In genomic region chr11:41955635-41956400, GRCh38 we compare ENCODE assay signal across 18 cellular contexts.
DNase-seq lines count a peak whose midpoint lies in the region; ATAC-seq and TF ChIP-seq lines count a peak whose summit lies in the region.
"Had no signal": no experiment of that assay in that cellular context is flagged by ENCODE, and none has a peak within 500 bp of the region (broad histone marks: within the 10 kb centered on the region; RNA-seq: fewer than 3 reads in every experiment).

No MANE protein-coding gene starts in this region.

- intact Hi-C loops in Right ventricle myocardium inferior (cut with DNase I): no loop called here
- intact Hi-C loops in left ventricle myocardium superior (cut with micrococcal nuclease): no loop called here
- intact Hi-C loops in spleen (cut with DNase I; ENCODE audit: low total_unique reads): no loop called here

- DNase-seq in Right ventricle myocardium inferior (ENCODE audit: missing footprints) (peak; percentile 37), left ventricle myocardium superior (no peak), islet precursor cell (peak; percentile 81), spleen (peak; percentile 56), GM19238 (ENCODE audit: insufficient read length, low spot score) (no peak), glomerular visceral epithelial cell (ENCODE audit: extremely low spot score) (no peak)
- DNase-seq in activated T-cell treated with anti-CD3 and anti-CD28 coated beads, Interleukin-2, amount 50 U/mL, for 24 hours: no peak
- DNase-seq: 8988T; CD4-positive, alpha-beta memory T cell; DMS153; DMS79; GOT3; H9 had no signal

- no peak overlapping the region for H3K4me3 ChIP-seq in spleen
- H3K4me3 ChIP-seq: BLaER1, GM12878 had no signal

- no peak for TF ChIP-seq CTCF in spleen (IDR thresholded peaks at IDR 0.05 in 8 of 11, conservative IDR thresholded peaks at IDR 0.05 in 3 of 11)

- H3K36me3 ChIP-seq in spleen: no peaks in the 10 kb centered on the region
- H3K36me3 ChIP-seq: BLaER1 had no signal

- no peaks in the 10 kb centered on the region for H3K27me3 Mint-ChIP-seq in activated T-cell treated with anti-CD3 and anti-CD28 coated beads, Interleukin-2, amount 50 U/mL, for 24 hours
- H3K27me3 Mint-ChIP-seq: CD4-positive, alpha-beta memory T cell; IgD-negative memory B cell had no signal

- H3K9me3 ChIP-seq in spleen: peaks cover 0 to 37% (median 15%) of the 10 kb centered on the region in 8 donors
- H3K9me3 ChIP-seq: BLaER1 had no signal

- no peaks in the 10 kb centered on the region for H3K27me3 ChIP-seq in spleen (replicated peaks in 1 of 7)
- H3K27me3 ChIP-seq: BLaER1 had no signal

- H3K4me1 Mint-ChIP-seq in activated T-cell treated with anti-CD3 and anti-CD28 coated beads, Interleukin-2, amount 50 U/mL, for 24 hours (ENCODE audit: low read depth): no peaks in the 10 kb centered on the region
- H3K4me1 Mint-ChIP-seq: CD14-positive monocyte; CD4-positive, alpha-beta memory T cell; IgD-negative memory B cell had no signal

- ATAC-seq in Right ventricle myocardium inferior (no peak), left ventricle myocardium superior (no peak)
- ATAC-seq: GM12878, HepG2 had no signal

- no peak for TF ChIP-seq POLR2A in spleen (IDR thresholded peaks at IDR 0.05)

- H3K4me3 Mint-ChIP-seq in activated T-cell treated with anti-CD3 and anti-CD28 coated beads, Interleukin-2, amount 50 U/mL, for 24 hours: no peak overlapping the region
- H3K4me3 Mint-ChIP-seq: CD14-positive monocyte; CD4-positive, alpha-beta memory T cell; H9; IgD-negative memory B cell had no signal

- no peaks in the 10 kb centered on the region for H3K36me3 Mint-ChIP-seq in activated T-cell treated with anti-CD3 and anti-CD28 coated beads, Interleukin-2, amount 50 U/mL, for 24 hours (ENCODE audit: low read depth)
- H3K36me3 Mint-ChIP-seq: CD14-positive monocyte; CD4-positive, alpha-beta memory T cell; IgD-negative memory B cell had no signal

- peaks cover 26% of the 10 kb centered on the region for H3K9me3 Mint-ChIP-seq in activated T-cell treated with anti-CD3 and anti-CD28 coated beads, Interleukin-2, amount 50 U/mL, for 24 hours

- no peak overlapping the region for H3K27ac ChIP-seq in spleen
- H3K27ac ChIP-seq: BLaER1 had no signal

- no peak overlapping the region for H3K27ac Mint-ChIP-seq in activated T-cell treated with anti-CD3 and anti-CD28 coated beads, Interleukin-2, amount 50 U/mL, for 24 hours
- H3K27ac Mint-ChIP-seq: CD14-positive monocyte; CD4-positive, alpha-beta memory T cell; H9; IgD-negative memory B cell had no signal

- 83 to 95% (median 86%) methylated on average over 8 to 10 of the region's 10 CpGs for WGBS in spleen, 5 donors

- H3K4me1 ChIP-seq in spleen: no peaks in the 10 kb centered on the region
- H3K4me1 ChIP-seq: BLaER1 had no signal

Comparison
In these comparisons a context has a peak if more than half of its experiments do, and no peak if none do; other contexts are left out.
1. DNase-seq: peak in Right ventricle myocardium inferior (single experiment), islet precursor cell (single experiment) and spleen (single experiment); none in left ventricle myocardium superior (single experiment), GM19238 (single experiment), activated T-cell treated with anti-CD3 and anti-CD28 coated beads, Interleukin-2, amount 50 U/mL, for 24 hours (single experiment) and glomerular visceral epithelial cell (single experiment).